Comparison of ENCODE assay signal across 15 cellular contexts in the genomic region with DNA sequence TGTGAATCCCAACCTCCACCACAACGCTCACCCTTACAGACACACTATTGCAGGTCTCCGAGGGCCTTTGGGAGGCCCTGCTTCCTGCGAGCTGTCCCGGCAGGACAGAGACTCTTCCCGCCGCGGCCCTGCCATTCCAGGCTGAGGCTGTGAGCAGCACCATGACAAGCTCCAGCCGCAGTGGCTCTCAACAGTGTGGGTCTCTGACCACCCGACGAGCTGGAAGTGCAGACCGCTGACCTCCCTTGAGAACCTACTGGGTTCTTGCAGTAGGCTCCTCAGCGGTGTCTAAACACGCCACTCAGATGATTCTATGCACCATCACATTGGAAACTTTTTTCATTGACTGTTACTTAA.
DNase-seq lines count a peak whose midpoint lies in the region; ATAC-seq and TF ChIP-seq lines count a peak whose summit lies in the region.
"Had no signal": no experiment of that assay in that cellular context is flagged by ENCODE, and none has a peak within 500 bp of the region (broad histone marks: within the 10 kb centered on the region; RNA-seq: fewer than 3 reads in every experiment).

No MANE protein-coding gene starts in this region.

- H3K27ac ChIP-seq in BLaER1 (no peak overlapping the region), VCaP (peak overlapping the region; percentile 16; the same call in 1 of the 2 replicates), ovary (no peak overlapping the region)
- H3K27ac ChIP-seq in CD4-positive, CD25-positive, alpha-beta regulatory T cell (ENCODE audit: insufficient read depth, low read length, poor library complexity, severe bottlenecking) = no peak overlapping the region
- H3K27ac ChIP-seq: breast epithelium, RWPE1 had no signal

- WGBS in ovary, 3 donors = 88 to 92% (median 90%) methylated on average over 13 of the region's 13 CpGs

- no peak for TF ChIP-seq EP300 in ovary (IDR thresholded peaks at IDR 0.05)

- no peaks in the 10 kb centered on the region for H3K36me3 Mint-ChIP-seq in CD4-positive, CD25-positive, alpha-beta regulatory T cell
- no peaks in the 10 kb centered on the region for H3K36me3 Mint-ChIP-seq in mesothelial cell of epicardium

- H4K20me1 ChIP-seq in BLaER1 = no peaks in the 10 kb centered on the region

- no peak overlapping the region for H3K9ac ChIP-seq in BLaER1

- H3K4me1 ChIP-seq in BLaER1 (peaks cover 13% of the 10 kb centered on the region), ovary (ENCODE audit: insufficient read depth) (peaks cover 2% of the 10 kb centered on the region)
- H3K4me1 ChIP-seq in CD4-positive, CD25-positive, alpha-beta regulatory T cell (ENCODE audit: control insufficient read depth, insufficient read depth, low read length, poor library complexity, severe bottlenecking) = peaks cover 11% of the 10 kb centered on the region
- H3K4me1 ChIP-seq: breast epithelium had no signal

- H3K4me3 ChIP-seq in BLaER1 = no peak overlapping the region
- no peak overlapping the region for H3K4me3 ChIP-seq in CD4-positive, CD25-positive, alpha-beta regulatory T cell (ENCODE audit: low read depth, low read length)
- no peak overlapping the region for H3K4me3 ChIP-seq in ovary
- H3K4me3 ChIP-seq: breast epithelium had no signal

- H3K9me3 ChIP-seq in BLaER1 = peaks cover 23% of the 10 kb centered on the region
- no peaks in the 10 kb centered on the region for H3K9me3 ChIP-seq in CD4-positive, CD25-positive, alpha-beta regulatory T cell (ENCODE audit: control insufficient read depth in 2 of 2, low read length in 2 of 2)
- H3K9me3 ChIP-seq in ovary = no peaks in the 10 kb centered on the region

- H3K4me1 Mint-ChIP-seq in CD4-positive, CD25-positive, alpha-beta regulatory T cell = peaks cover 0 to 26% (median 7%) of the 10 kb centered on the region in 4 donors
- peaks cover 54% of the 10 kb centered on the region for H3K4me1 Mint-ChIP-seq in mesothelial cell of epicardium

- H3K27me3 Mint-ChIP-seq in CD4-positive, CD25-positive, alpha-beta regulatory T cell = peaks cover 8% of the 10 kb centered on the region
- H3K27me3 Mint-ChIP-seq in mesothelial cell of epicardium (ENCODE audit: low read depth) = peaks cover 8% of the 10 kb centered on the region
- H3K27me3 Mint-ChIP-seq: activated T-helper 17 cell treated with anti-CD3 and anti-CD28 coated beads, Interleukin-2, amount 50 U/mL, for 72 hours had no signal

- intact Hi-C loops in ovary (cut with DNase I) = no loop called here

- TF ChIP-seq CTCF in VCaP (conservative IDR thresholded peaks at IDR 0.05) (no peak), mesothelial cell of epicardium (IDR thresholded peaks at IDR 0.05; ENCODE audit: unreplicated experiment) (no peak), ovary (IDR thresholded peaks at IDR 0.05) (no peak)

- peak overlapping the region in 2 of 3 donors; percentile 43 to 82 for H3K27ac Mint-ChIP-seq in CD4-positive, CD25-positive, alpha-beta regulatory T cell
- peak overlapping the region; percentile 97 for H3K27ac Mint-ChIP-seq in mesothelial cell of epicardium
- H3K27ac Mint-ChIP-seq: activated T-helper 17 cell treated with anti-CD3 and anti-CD28 coated beads, Interleukin-2, amount 50 U/mL, for 72 hours; nephron progenitor cell had no signal

- POLR2A ChIA-PET in HEK293T (lab: Yijun Ruan, JAX) = no interaction called here

- H3K27me3 ChIP-seq in BLaER1 = no peaks in the 10 kb centered on the region
- peaks cover 2% of the 10 kb centered on the region for H3K27me3 ChIP-seq in CD4-positive, CD25-positive, alpha-beta regulatory T cell (ENCODE audit: control insufficient read depth, insufficient read depth, low read length)
- H3K27me3 ChIP-seq in ovary = no peaks in the 10 kb centered on the region

- CTCF ChIA-PET in HEK293T (lab: Yijun Ruan, JAX) = interaction anchor here (1.0 to 2.8 kb wide), 2 partner anchors 9 to 13 kb away, joined by 3 to 14 read pairs; no protein-coding TSS in a partner anchor

- no peak for DNase-seq in CD4-positive, CD25-positive, alpha-beta regulatory T cell
- DNase-seq in mesothelial cell of epicardium (ENCODE audit: low spot score in 2 of 2, unreplicated experiment in 2 of 2) = no peak
- no peak for DNase-seq in germinal center (ENCODE audit: low spot score)
- no peak for DNase-seq in ovary
- DNase-seq in HEK293T (ENCODE audit: extremely low spot score) = no peak
- DNase-seq: activated CD8-positive, alpha-beta memory T cell treated with anti-CD3 and anti-CD28 coated beads for 24 hours; cortex of kidney; NCI-H1694 treated with DMSO at 0.1 percent for 48 hours; NCI-H69 had no signal

- H3K36me3 ChIP-seq in BLaER1 = no peaks in the 10 kb centered on the region
- H3K36me3 ChIP-seq in CD4-positive, CD25-positive, alpha-beta regulatory T cell (ENCODE audit: control insufficient read depth, insufficient read depth, low read length) = no peaks in the 10 kb centered on the region
- no peaks in the 10 kb centered on the region for H3K36me3 ChIP-seq in ovary
- H3K36me3 ChIP-seq: breast epithelium had no signal

- peaks cover 0 to 2% (median 0%) of the 10 kb centered on the region in 7 donors for H3K9me3 Mint-ChIP-seq in CD4-positive, CD25-positive, alpha-beta regulatory T cell
- H3K9me3 Mint-ChIP-seq in mesothelial cell of epicardium = no peaks in the 10 kb centered on the region
- H3K9me3 Mint-ChIP-seq: activated T-helper 17 cell treated with anti-CD3 and anti-CD28 coated beads, Interleukin-2, amount 50 U/mL, for 72 hours; nephron progenitor cell had no signal

- ATAC-seq in CD4-positive, CD25-positive, alpha-beta regulatory T cell (ENCODE audit: low read depth in 2 of 2) = no peak

- no peak for TF ChIP-seq POLR2A in ovary (IDR thresholded peaks at IDR 0.05)

- H3K4me2 ChIP-seq in BLaER1 = peak overlapping the region; percentile 42

- H3K4me3 Mint-ChIP-seq in CD4-positive, CD25-positive, alpha-beta regulatory T cell = peak overlapping the region in 1 of 4 donors; percentile 23
- H3K4me3 Mint-ChIP-seq in mesothelial cell of epicardium = no peak overlapping the region
- H3K4me3 Mint-ChIP-seq: activated T-helper 17 cell treated with anti-CD3 and anti-CD28 coated beads, Interleukin-2, amount 50 U/mL, for 72 hours; nephron progenitor cell had no signal

TF ChIP-seq in HEK293T, 16 proteins besides CTCF, POLR2A, EP300 and RAD21:
- no peak for TF ChIP-seq ARNT (IDR thresholded peaks at IDR 0.05)
- no peak for TF ChIP-seq ELF4 (IDR thresholded peaks at IDR 0.05)
- TF ChIP-seq FOXK2 (IDR thresholded peaks at IDR 0.05) = no peak
- no peak for TF ChIP-seq TARDBP (IDR thresholded peaks at IDR 0.05)
- TF ChIP-seq CTBP1 (IDR thresholded peaks at IDR 0.05; ENCODE audit: borderline replicate concordance) = no peak
- no peak for TF ChIP-seq BHLHE40 (IDR thresholded peaks at IDR 0.05; ENCODE audit: borderline replicate concordance)
